In genomic region chr3:122987231-122987630, GRCh38 we compare ENCODE assay signal across 19 cellular contexts. TPM values are rescaled to one million over a fixed set of nuclear protein-coding genes. Genes with fewer than 3 reads are reported as not detected.
DNase-seq lines count a peak whose midpoint lies in the region; ATAC-seq and TF ChIP-seq lines count a peak whose summit lies in the region.
"Had no signal": no experiment of that assay in that cellular context is flagged by ENCODE, and none has a peak within 500 bp of the region (broad histone marks: within the 10 kb centered on the region; RNA-seq: fewer than 3 reads in every experiment).

No MANE protein-coding gene starts in this region.

- H3K27ac Mint-ChIP-seq in activated naive CD8-positive, alpha-beta T cell treated with anti-CD3 and anti-CD28 coated beads, Interleukin-2, amount 50 U/mL, for 24 hours, result peak overlapping the region; percentile 65
- no peak overlapping the region for H3K27ac Mint-ChIP-seq in activated naive CD8-positive, alpha-beta T cell treated with anti-CD3 and anti-CD28 coated beads for 36 hours
- peak overlapping the region; percentile 97 for H3K27ac Mint-ChIP-seq in WTC11
- no peak overlapping the region for H3K27ac Mint-ChIP-seq in stimulated activated naive CD8-positive, alpha-beta T cell treated with anti-CD3 and anti-CD28 coated beads, Interleukin-15, amount 100 ng/mL, for 72 hours
- H3K27ac Mint-ChIP-seq: CD8-positive, alpha-beta memory T cell had no signal

- H3K27me3 Mint-ChIP-seq in activated naive CD8-positive, alpha-beta T cell treated with anti-CD3 and anti-CD28 coated beads, Interleukin-2, amount 50 U/mL, for 24 hours, result peaks cover 15% of the 10 kb centered on the region
- H3K27me3 Mint-ChIP-seq in activated naive CD8-positive, alpha-beta T cell treated with anti-CD3 and anti-CD28 coated beads for 36 hours, result peaks cover 36% of the 10 kb centered on the region
- H3K27me3 Mint-ChIP-seq in WTC11 (ENCODE audit: low read depth), result no peaks in the 10 kb centered on the region
- H3K27me3 Mint-ChIP-seq in stimulated activated naive CD8-positive, alpha-beta T cell treated with anti-CD3 and anti-CD28 coated beads, Interleukin-15, amount 100 ng/mL, for 72 hours, result peaks cover 79% of the 10 kb centered on the region

- no peaks in the 10 kb centered on the region for H3K36me3 Mint-ChIP-seq in activated naive CD8-positive, alpha-beta T cell treated with anti-CD3 and anti-CD28 coated beads, Interleukin-2, amount 50 U/mL, for 24 hours (ENCODE audit: low read depth)
- H3K36me3 Mint-ChIP-seq in activated naive CD8-positive, alpha-beta T cell treated with anti-CD3 and anti-CD28 coated beads for 36 hours, result no peaks in the 10 kb centered on the region
- no peaks in the 10 kb centered on the region for H3K36me3 Mint-ChIP-seq in WTC11
- H3K36me3 Mint-ChIP-seq: CD8-positive, alpha-beta memory T cell had no signal

- POLR2A ChIA-PET in WTC11 (lab: Charles Lee), result interaction anchor here (1.0 to 1.1 kb wide), 4 partner anchors 9 to 40 kb away, joined by 3 to 5 read pairs (median 3); partner anchors contain the start of gene SEMA5B

- H3K4me1 Mint-ChIP-seq in activated naive CD8-positive, alpha-beta T cell treated with anti-CD3 and anti-CD28 coated beads, Interleukin-2, amount 50 U/mL, for 24 hours, result no peaks in the 10 kb centered on the region
- H3K4me1 Mint-ChIP-seq in activated naive CD8-positive, alpha-beta T cell treated with anti-CD3 and anti-CD28 coated beads for 36 hours, result no peaks in the 10 kb centered on the region
- H3K4me1 Mint-ChIP-seq in WTC11, result peaks cover 74% of the 10 kb centered on the region
- no peaks in the 10 kb centered on the region for H3K4me1 Mint-ChIP-seq in stimulated activated naive CD8-positive, alpha-beta T cell treated with anti-CD3 and anti-CD28 coated beads, Interleukin-15, amount 100 ng/mL, for 72 hours
- H3K4me1 Mint-ChIP-seq: CD8-positive, alpha-beta memory T cell had no signal

- peak overlapping the region; percentile 49; the same call in 1 of the 2 replicates for H3K9ac ChIP-seq in iPS-20b (ENCODE audit: low read depth, low read length)
- H3K9ac ChIP-seq: SK-N-SH had no signal

- no peak overlapping the region for H3K4me3 Mint-ChIP-seq in activated naive CD8-positive, alpha-beta T cell treated with anti-CD3 and anti-CD28 coated beads, Interleukin-2, amount 50 U/mL, for 24 hours
- H3K4me3 Mint-ChIP-seq in activated naive CD8-positive, alpha-beta T cell treated with anti-CD3 and anti-CD28 coated beads for 36 hours, result no peak overlapping the region
- H3K4me3 Mint-ChIP-seq in WTC11, result peak overlapping the region; percentile 51
- H3K4me3 Mint-ChIP-seq in stimulated activated naive CD8-positive, alpha-beta T cell treated with anti-CD3 and anti-CD28 coated beads, Interleukin-15, amount 100 ng/mL, for 72 hours, result no peak overlapping the region
- H3K4me3 Mint-ChIP-seq: CD8-positive, alpha-beta memory T cell had no signal

- H3K9me3 ChIP-seq in iPS-20b (ENCODE audit: insufficient read depth, low read depth, low read length), result no peaks in the 10 kb centered on the region
- H3K9me3 ChIP-seq: SK-N-SH had no signal

- peaks cover 56% of the 10 kb centered on the region for H3K4me1 ChIP-seq in iPS-20b (ENCODE audit: insufficient read depth, low read length)

- no peak for DNase-seq in activated naive CD8-positive, alpha-beta T cell treated with anti-CD3 and anti-CD28 coated beads, Interleukin-2, amount 50 U/mL, for 24 hours
- DNase-seq in activated naive CD8-positive, alpha-beta T cell treated with anti-CD3 and anti-CD28 coated beads for 36 hours, result no peak
- DNase-seq in WTC11 (ENCODE audit: low spot score) (no peak), NCI-H82 treated with DMSO at 0.1 percent for 48 hours (lab: John Stamatoyannopoulos, UW; ENCODE audit: unreplicated experiment) (no peak), NCI-H748 (lab: John Stamatoyannopoulos, UW; ENCODE audit: unreplicated experiment) (no peak), coronary artery (ENCODE audit: low spot score) (no peak)
- DNase-seq in stimulated activated naive CD8-positive, alpha-beta T cell treated with anti-CD3 and anti-CD28 coated beads, Interleukin-15, amount 100 ng/mL, for 72 hours, result no peak
- DNase-seq: CD8-positive, alpha-beta memory T cell; GF-D8; MV-4-11; NCI-H1417 treated with DMSO at 0.1 percent for 48 hours; NCI-H1930; NCI-H446 treated with DMSO at 0.1 percent for 48 hours; SHP77; SK-N-SH had no signal

- H3K27ac ChIP-seq in iPS-20b (ENCODE audit: low read length) (peak overlapping the region; percentile 6), coronary artery (no peak overlapping the region)

- TF ChIP-seq CTCF in WTC11 (IDR thresholded peaks at IDR 0.05), result no peak
- TF ChIP-seq CTCF in coronary artery (IDR thresholded peaks at IDR 0.05), result no peak

- CTCF ChIA-PET in WTC11 (lab: Charles Lee), result interaction anchor here (0.6 to 2.1 kb wide), 6 partner anchors 9 to 41 kb away, joined by 3 to 11 read pairs (median 6); partner anchors contain the start of gene SEMA5B

- H3K9me3 Mint-ChIP-seq in activated naive CD8-positive, alpha-beta T cell treated with anti-CD3 and anti-CD28 coated beads, Interleukin-2, amount 50 U/mL, for 24 hours, result no peaks in the 10 kb centered on the region
- H3K9me3 Mint-ChIP-seq in activated naive CD8-positive, alpha-beta T cell treated with anti-CD3 and anti-CD28 coated beads for 36 hours, result no peaks in the 10 kb centered on the region
- no peaks in the 10 kb centered on the region for H3K9me3 Mint-ChIP-seq in WTC11
- H3K9me3 Mint-ChIP-seq in stimulated activated naive CD8-positive, alpha-beta T cell treated with anti-CD3 and anti-CD28 coated beads, Interleukin-15, amount 100 ng/mL, for 72 hours, result no peaks in the 10 kb centered on the region
- H3K9me3 Mint-ChIP-seq: CD8-positive, alpha-beta memory T cell had no signal

- no peaks in the 10 kb centered on the region for H3K36me3 ChIP-seq in iPS-20b (ENCODE audit: insufficient read depth, low read depth, low read length)

- no peak for ATAC-seq in activated naive CD8-positive, alpha-beta T cell treated with anti-CD3 and anti-CD28 coated beads, Interleukin-2, amount 50 U/mL, for 24 hours
- ATAC-seq in WTC11, result peak; percentile 15
- ATAC-seq in stimulated activated naive CD8-positive, alpha-beta T cell treated with anti-CD3 and anti-CD28 coated beads, Interleukin-15, amount 100 ng/mL, for 72 hours, result no peak

- H3K4me3 ChIP-seq in iPS-20b (ENCODE audit: low read length) (peak overlapping the region; percentile 38; the same call in 1 of the 2 replicates), coronary artery (no peak overlapping the region)

- no peaks in the 10 kb centered on the region for H3K27me3 ChIP-seq in iPS-20b (ENCODE audit: insufficient read depth, low read length)

TF ChIP-seq in WTC11, 78 proteins besides CTCF, POLR2A, EP300 and RAD21 (continues in another document):
- TF ChIP-seq ZNF263 (CRISPR knock-in tag; IDR thresholded peaks at IDR 0.05; ENCODE audit: low read depth) (no peak), ZNF281 (CRISPR knock-in tag; IDR thresholded peaks at IDR 0.05) (no peak; the same call in 1 of the 2 replicates), MAX (CRISPR knock-in tag; IDR thresholded peaks at IDR 0.05) (no peak), USF1 (CRISPR knock-in tag; IDR thresholded peaks at IDR 0.05) (no peak), GRHL2 (CRISPR knock-in tag; IDR thresholded peaks at IDR 0.05; ENCODE audit: insufficient replicate concordance, severe bottlenecking) (no peak)

RNA-seq across cellular contexts. Expression of gene SEMA5B, which starts 40.3 kb away (rescaled TPM):
- total RNA-seq in activated naive CD8-positive, alpha-beta T cell treated with anti-CD3 and anti-CD28 coated beads for 36 hours, result not detected
- total RNA-seq in WTC11 (2021), result 20.4 to 22.0 TPM (median 20.7 TPM) in 3 replicates
- total RNA-seq: A172; CD8-positive, alpha-beta memory T cell; H4; HT1080 had no signal

Comparison
In these comparisons a context has a peak if more than half of its experiments do, and no peak if none do; other contexts are left out.
1. H3K27ac Mint-ChIP-seq: peak in activated naive CD8-positive, alpha-beta T cell treated with anti-CD3 and anti-CD28 coated beads, Interleukin-2, amount 50 U/mL, for 24 hours (single experiment) and WTC11 (single experiment); none in activated naive CD8-positive, alpha-beta T cell treated with anti-CD3 and anti-CD28 coated beads for 36 hours (single experiment) and stimulated activated naive CD8-positive, alpha-beta T cell treated with anti-CD3 and anti-CD28 coated beads, Interleukin-15, amount 100 ng/mL, for 72 hours (0 of 2).
2. RNA of gene SEMA5B, which starts 40.3 kb away (total RNA-seq): 20.4 to 22.0 TPM in WTC11; not detected in activated naive CD8-positive, alpha-beta T cell treated with anti-CD3 and anti-CD28 coated beads for 36 hours; every median in the first group is over 10 times any median in the second.